Comparison of ENCODE assay signal across 13 cellular contexts in the genomic region with DNA sequence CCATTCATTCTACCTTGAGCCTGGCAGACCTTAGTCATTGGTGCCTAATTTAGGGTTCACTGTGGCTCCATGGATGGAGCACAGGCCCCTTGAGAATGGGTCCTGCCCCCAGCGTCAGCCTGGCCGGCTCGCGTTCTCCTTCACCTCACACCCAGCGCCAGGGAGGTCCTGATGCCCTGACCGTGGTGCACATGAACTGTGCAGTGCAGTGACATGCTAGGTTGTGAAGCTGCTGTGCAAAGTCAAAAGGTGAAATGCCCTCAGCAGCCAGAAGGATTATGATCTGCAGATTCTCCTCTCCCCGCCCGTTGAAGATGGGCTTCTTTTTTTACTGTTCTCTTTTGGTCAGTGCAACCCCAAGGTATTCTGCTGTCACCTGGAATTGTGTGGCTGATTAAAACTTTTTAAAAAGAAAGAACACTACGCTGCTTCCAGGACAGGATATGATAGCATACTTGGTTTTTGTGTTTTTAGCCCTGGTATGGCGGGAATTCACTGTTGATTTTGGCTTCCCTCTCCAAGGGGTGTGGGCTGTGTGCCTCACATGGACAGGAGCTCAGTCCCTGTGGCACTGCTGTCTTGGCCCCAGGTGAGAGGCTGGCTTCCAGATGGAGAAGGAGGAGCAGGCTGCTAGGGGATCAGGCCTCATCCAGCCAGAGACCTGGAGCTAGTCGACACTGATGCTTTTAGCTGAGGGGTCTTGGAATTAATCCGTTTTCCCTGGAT. TPM values are rescaled to one million over a fixed set of nuclear protein-coding genes. Genes with fewer than 3 reads are reported as not detected.
A peak's percentile ranks its signal among the peaks of the same experiment; 100 is the strongest.
DNase-seq lines count a peak whose midpoint lies in the region; ATAC-seq, FAIRE-seq and TF ChIP-seq lines count a peak whose summit lies in the region.
"Had no signal": no experiment of that assay in that cellular context is flagged by ENCODE, and none has a peak within 500 bp of the region (broad histone marks: within the 10 kb centered on the region; RNA-seq: fewer than 3 reads in every experiment).

No MANE protein-coding gene starts in this region.

- peak; percentile 22 for DNase-seq in NCI-H82 (lab: John Stamatoyannopoulos, UW)
- no peak for DNase-seq in NCI-H82 treated with DMSO at 0.1 percent for 48 hours (lab: John Stamatoyannopoulos, UW; ENCODE audit: unreplicated experiment)
- DNase-seq in astrocyte of the hippocampus (ENCODE audit: low read depth, low spot score), result peak; percentile 73
- peak; percentile 21 for DNase-seq in kidney glomerular epithelial cell (lab: John Stamatoyannopoulos, UW)
- DNase-seq in tibial nerve (ENCODE audit: low spot score in 2 of 2), result no peak
- DNase-seq in natural killer cell treated with Interleukin-12 subunit alpha and Interleukin-12 subunit beta and Interleukin-15 and Interleukin-18, amount 100 ng/mL, for 72 hours (ENCODE audit: low spot score), result no peak
- no peak for DNase-seq in GM19239 (ENCODE audit: insufficient read length, low spot score)
- DNase-seq: activated CD4-positive, alpha-beta memory T cell treated with anti-CD3 and anti-CD28 coated beads for 36 hours; activated naive CD8-positive, alpha-beta T cell treated with anti-CD3 and anti-CD28 coated beads, Interleukin-2, amount 50 U/mL, for 24 hours; stimulated activated CD4-positive, alpha-beta T cell treated with anti-CD3 and anti-CD28 coated beads, Interleukin-2, amount 100 ng/mL, for 48 hours had no signal

- H3K9me3 ChIP-seq in tibial nerve, result no peaks in the 10 kb centered on the region
- H3K9me3 ChIP-seq: neutrophil had no signal

- H3K27me3 Mint-ChIP-seq in natural killer cell treated with Interleukin-12 subunit alpha and Interleukin-12 subunit beta and Interleukin-15 and Interleukin-18, amount 100 ng/mL, for 72 hours, result no peaks in the 10 kb centered on the region
- H3K27me3 Mint-ChIP-seq: activated CD4-positive, alpha-beta memory T cell treated with anti-CD3 and anti-CD28 coated beads for 36 hours; activated naive CD8-positive, alpha-beta T cell treated with anti-CD3 and anti-CD28 coated beads, Interleukin-2, amount 50 U/mL, for 24 hours had no signal

- TF ChIP-seq POLR2A in tibial nerve (IDR thresholded peaks at IDR 0.05), result no peak

- no peaks in the 10 kb centered on the region for H3K27me3 ChIP-seq in tibial nerve
- H3K27me3 ChIP-seq: neutrophil had no signal

- peak overlapping the region in 3 of 4 donors; percentile 55 to 71 (median 67) for H3K27ac ChIP-seq in tibial nerve
- H3K27ac ChIP-seq: 22Rv1, neutrophil had no signal

- no peak overlapping the region for H3K27ac Mint-ChIP-seq in natural killer cell treated with Interleukin-12 subunit alpha and Interleukin-12 subunit beta and Interleukin-15 and Interleukin-18, amount 100 ng/mL, for 72 hours
- H3K27ac Mint-ChIP-seq: activated naive CD8-positive, alpha-beta T cell treated with anti-CD3 and anti-CD28 coated beads, Interleukin-2, amount 50 U/mL, for 24 hours had no signal

- TF ChIP-seq EP300 in tibial nerve (IDR thresholded peaks at IDR 0.05), result peak in 1 of 2 donors; percentile 46

- no peak overlapping the region for H3K4me3 ChIP-seq in tibial nerve

- no peak for ATAC-seq in HG03159 (IDR thresholded peaks at IDR 0.05; ENCODE audit: unreplicated experiment)
- no peak for ATAC-seq in natural killer cell treated with Interleukin-12 subunit alpha and Interleukin-12 subunit beta and Interleukin-15 and Interleukin-18, amount 100 ng/mL, for 72 hours

- peaks cover 16 to 21% of the 10 kb centered on the region in 2 donors for H3K4me1 Mint-ChIP-seq in natural killer cell treated with Interleukin-12 subunit alpha and Interleukin-12 subunit beta and Interleukin-15 and Interleukin-18, amount 100 ng/mL, for 72 hours (ENCODE audit: low read depth in 2 of 2)

- peaks cover 0 to 23% (median 0%) of the 10 kb centered on the region in 3 donors for H3K36me3 ChIP-seq in tibial nerve

- FAIRE-seq in GM19239 (lab: Jason Lieb, UNC), result no peak

- H3K4me1 ChIP-seq in tibial nerve, result peaks cover 0 to 61% (median 25%) of the 10 kb centered on the region in 4 donors

- no peak overlapping the region for H3K4me3 Mint-ChIP-seq in natural killer cell treated with Interleukin-12 subunit alpha and Interleukin-12 subunit beta and Interleukin-15 and Interleukin-18, amount 100 ng/mL, for 72 hours
- H3K4me3 Mint-ChIP-seq: activated CD4-positive, alpha-beta memory T cell treated with anti-CD3 and anti-CD28 coated beads for 36 hours; activated naive CD8-positive, alpha-beta T cell treated with anti-CD3 and anti-CD28 coated beads, Interleukin-2, amount 50 U/mL, for 24 hours had no signal

- WGBS in tibial nerve, 2 donors, result 60 to 72% methylated on average over 12 of the region's 12 CpGs

- no peak for TF ChIP-seq CTCF in tibial nerve (IDR thresholded peaks at IDR 0.05)

- H3K36me3 Mint-ChIP-seq in natural killer cell treated with Interleukin-12 subunit alpha and Interleukin-12 subunit beta and Interleukin-15 and Interleukin-18, amount 100 ng/mL, for 72 hours, result no peaks in the 10 kb centered on the region

- H3K9me3 Mint-ChIP-seq in natural killer cell treated with Interleukin-12 subunit alpha and Interleukin-12 subunit beta and Interleukin-15 and Interleukin-18, amount 100 ng/mL, for 72 hours, result no peaks in the 10 kb centered on the region
- H3K9me3 Mint-ChIP-seq: activated CD4-positive, alpha-beta memory T cell treated with anti-CD3 and anti-CD28 coated beads for 36 hours; activated naive CD8-positive, alpha-beta T cell treated with anti-CD3 and anti-CD28 coated beads, Interleukin-2, amount 50 U/mL, for 24 hours had no signal

RNA-seq across cellular contexts. Expression of a gene that starts 24.0 kb away (rescaled TPM):
- total RNA-seq in tibial nerve, result 10 to 100 TPM; 37.4 to 59.8 (median 51.7) TPM
- total RNA-seq in natural killer cell treated with Interleukin-12 subunit alpha and Interleukin-12 subunit beta and Interleukin-15 and Interleukin-18, amount 100 ng/mL, for 72 hours, result 10 to 100 TPM; 52.5 to 68.6 TPM

RNA-seq across cellular contexts. Expression of a gene that starts 49.4 kb away (rescaled TPM):
- total RNA-seq in tibial nerve, result 100 to 1,000 TPM in 1 of 4 donors, 10 to 100 TPM in 3; 49.2 to 111 (median 56.0) TPM
- 10 to 100 TPM; 38.4 to 45.1 TPM for total RNA-seq in natural killer cell treated with Interleukin-12 subunit alpha and Interleukin-12 subunit beta and Interleukin-15 and Interleukin-18, amount 100 ng/mL, for 72 hours

Comparison
In these comparisons a context has a peak if more than half of its experiments do, and no peak if none do; other contexts are left out.
1. DNase-seq: peak in NCI-H82 (single experiment), astrocyte of the hippocampus (single experiment) and kidney glomerular epithelial cell (single experiment); none in NCI-H82 treated with DMSO at 0.1 percent for 48 hours (single experiment), tibial nerve (0 of 2), natural killer cell treated with Interleukin-12 subunit alpha and Interleukin-12 subunit beta and Interleukin-15 and Interleukin-18, amount 100 ng/mL, for 72 hours (single experiment) and GM19239 (single experiment).